1 cellular context compared by ENCODE assay signal in the genomic region with DNA sequence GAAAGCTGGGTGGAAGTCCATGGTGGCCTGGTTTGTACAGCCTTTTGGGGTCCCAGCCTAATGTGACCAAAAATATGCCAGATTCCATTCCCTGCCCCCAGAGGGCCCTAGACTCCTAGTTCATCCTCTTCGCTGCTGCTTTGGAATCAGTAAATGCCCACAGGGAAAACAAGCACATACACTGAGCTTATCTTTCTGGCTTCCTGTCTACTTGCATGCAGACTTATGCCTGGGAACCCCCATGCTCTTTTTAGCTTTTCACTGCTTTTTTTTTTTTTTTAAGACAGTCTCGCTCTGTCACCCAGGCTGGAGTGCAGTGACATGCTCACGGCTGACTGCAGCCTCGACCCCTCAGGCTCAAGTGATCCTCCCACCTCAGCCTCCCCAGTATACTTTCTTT.
TF ChIP-seq lines count a peak whose summit lies in the region.

No MANE protein-coding gene starts in this region.

TF ChIP-seq in HCT116, 20 proteins besides CTCF, POLR2A, EP300 and RAD21 (continued from another document):
- TF ChIP-seq, protein P1, sequence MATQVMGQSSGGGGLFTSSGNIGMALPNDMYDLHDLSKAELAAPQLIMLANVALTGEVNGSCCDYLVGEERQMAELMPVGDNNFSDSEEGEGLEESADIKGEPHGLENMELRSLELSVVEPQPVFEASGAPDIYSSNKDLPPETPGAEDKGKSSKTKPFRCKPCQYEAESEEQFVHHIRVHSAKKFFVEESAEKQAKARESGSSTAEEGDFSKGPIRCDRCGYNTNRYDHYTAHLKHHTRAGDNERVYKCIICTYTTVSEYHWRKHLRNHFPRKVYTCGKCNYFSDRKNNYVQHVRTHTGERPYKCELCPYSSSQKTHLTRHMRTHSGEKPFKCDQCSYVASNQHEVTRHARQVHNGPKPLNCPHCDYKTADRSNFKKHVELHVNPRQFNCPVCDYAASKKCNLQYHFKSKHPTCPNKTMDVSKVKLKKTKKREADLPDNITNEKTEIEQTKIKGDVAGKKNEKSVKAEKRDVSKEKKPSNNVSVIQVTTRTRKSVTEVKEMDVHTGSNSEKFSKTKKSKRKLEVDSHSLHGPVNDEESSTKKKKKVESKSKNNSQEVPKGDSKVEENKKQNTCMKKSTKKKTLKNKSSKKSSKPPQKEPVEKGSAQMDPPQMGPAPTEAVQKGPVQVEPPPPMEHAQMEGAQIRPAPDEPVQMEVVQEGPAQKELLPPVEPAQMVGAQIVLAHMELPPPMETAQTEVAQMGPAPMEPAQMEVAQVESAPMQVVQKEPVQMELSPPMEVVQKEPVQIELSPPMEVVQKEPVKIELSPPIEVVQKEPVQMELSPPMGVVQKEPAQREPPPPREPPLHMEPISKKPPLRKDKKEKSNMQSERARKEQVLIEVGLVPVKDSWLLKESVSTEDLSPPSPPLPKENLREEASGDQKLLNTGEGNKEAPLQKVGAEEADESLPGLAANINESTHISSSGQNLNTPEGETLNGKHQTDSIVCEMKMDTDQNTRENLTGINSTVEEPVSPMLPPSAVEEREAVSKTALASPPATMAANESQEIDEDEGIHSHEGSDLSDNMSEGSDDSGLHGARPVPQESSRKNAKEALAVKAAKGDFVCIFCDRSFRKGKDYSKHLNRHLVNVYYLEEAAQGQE (IDR thresholded peaks at IDR 0.05; ENCODE audit: low read depth) = no peak
- TF ChIP-seq, protein P2, sequence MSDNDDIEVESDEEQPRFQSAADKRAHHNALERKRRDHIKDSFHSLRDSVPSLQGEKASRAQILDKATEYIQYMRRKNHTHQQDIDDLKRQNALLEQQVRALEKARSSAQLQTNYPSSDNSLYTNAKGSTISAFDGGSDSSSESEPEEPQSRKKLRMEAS (IDR thresholded peaks at IDR 0.05) = no peak
- TF ChIP-seq CBX3 (IDR thresholded peaks at IDR 0.05; ENCODE audit: low read depth) = no peak
- no peak for TF ChIP-seq ELF1 (IDR thresholded peaks at IDR 0.05; ENCODE audit: borderline replicate concordance, low read depth)
TF ChIP-seq in HCT116: peak in this region for 0.
